In the genomic region with DNA sequence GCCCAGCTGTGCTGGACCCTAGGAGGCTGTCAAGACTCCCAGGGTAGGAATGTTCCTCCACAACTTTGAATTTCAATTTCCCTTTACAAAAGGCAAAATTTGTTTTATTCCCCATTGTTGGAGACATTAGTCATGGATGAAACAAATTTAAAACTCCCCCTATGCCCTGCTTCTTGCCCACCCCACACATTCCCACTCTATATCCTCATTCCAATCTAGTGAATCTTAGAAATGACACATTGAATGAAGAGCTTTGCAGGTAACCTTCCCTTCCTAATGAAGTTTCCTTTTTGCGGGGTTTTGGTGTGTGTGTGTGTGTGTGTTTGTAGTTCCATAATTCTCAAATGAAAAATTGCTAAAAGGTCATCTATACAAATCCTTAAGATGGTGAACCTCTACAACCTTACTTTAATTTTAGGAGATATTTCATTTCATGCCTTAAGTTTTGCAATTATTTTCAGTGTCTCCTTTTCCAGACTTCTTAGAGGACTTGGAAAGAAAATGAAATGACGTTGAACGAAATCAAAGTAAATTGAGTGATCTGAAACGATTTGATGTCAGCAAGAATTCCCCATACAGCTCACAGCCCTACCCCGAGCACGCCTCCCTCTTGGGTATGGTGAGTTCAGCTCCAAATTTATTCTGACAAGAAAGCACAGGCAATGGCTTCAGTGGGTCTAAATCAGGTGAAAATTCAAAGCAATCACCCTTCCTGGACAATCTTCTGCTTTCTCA, we compare ENCODE assay signal across 8 cellular contexts.
DNase-seq lines count a peak whose midpoint lies in the region; ATAC-seq and TF ChIP-seq lines count a peak whose summit lies in the region.

No MANE protein-coding gene starts in this region.

- ATAC-seq in GM21619 (IDR thresholded peaks at IDR 0.05; ENCODE audit: unreplicated experiment) (no peak), GM18907 (IDR thresholded peaks at IDR 0.05; ENCODE audit: unreplicated experiment) (no peak)

- CTCF ChIA-PET in CD8-positive, alpha-beta memory T cell (lab: Charles Lee) = interaction anchor here (1.2 to 6.5 kb wide), 7 partner anchors 15 to 412 kb away, joined by 3 to 46 read pairs (median 14); a partner anchor contains a TSS
- CTCF ChIA-PET in OCI-LY7 (lab: Charles Lee; ENCODE audit: unreplicated experiment) = interaction anchor here (1.0 to 1.9 kb wide), 2 partner anchors 50 to 412 kb away, joined by 3 to 8 read pairs; no protein-coding TSS in a partner anchor

- intact Hi-C loops in OCI-LY7 (cut with micrococcal nuclease; ENCODE audit: unreplicated experiment) = loop anchor here (1.0 to 2.0 kb wide), 5 partner anchors 43 to 533 kb away; a partner anchor contains a TSS

- DNase-seq in CD8-positive, alpha-beta memory T cell = no peak
- DNase-seq in OCI-LY7 (ENCODE audit: low spot score) (no peak), NCI-H82 (lab: John Stamatoyannopoulos, UW) (no peak), NCI-H748 (lab: John Stamatoyannopoulos, UW; ENCODE audit: unreplicated experiment) (no peak)

- H3K9me3 ChIP-seq in CD8-positive, alpha-beta memory T cell (ENCODE audit: low read length) = no peaks in the 10 kb centered on the region
- H3K9me3 ChIP-seq in OCI-LY7 (ENCODE audit: low read length) = no peaks in the 10 kb centered on the region
- H3K9me3 ChIP-seq in endocrine pancreas (ENCODE audit: control insufficient read depth, low read length) = no peaks in the 10 kb centered on the region
- no peaks in the 10 kb centered on the region for H3K9me3 ChIP-seq in neuron (ENCODE audit: low read length)

- peaks cover 0 to 4% (median 2%) of the 10 kb centered on the region in 3 donors for H3K36me3 Mint-ChIP-seq in CD8-positive, alpha-beta memory T cell

- H2AFZ ChIP-seq in OCI-LY7 (ENCODE audit: low read length) (peak overlapping the region; percentile 95; the same call in 1 of the 2 replicates), neuron (ENCODE audit: low read depth, low read length) (peak overlapping the region; percentile 61)

- POLR2A ChIA-PET in CD8-positive, alpha-beta memory T cell (lab: Charles Lee) = interaction anchor here (1.1 to 1.6 kb wide), 2 partner anchors 261 to 413 kb away, joined by 3 read pairs; a partner anchor contains a TSS
- POLR2A ChIA-PET in OCI-LY7 (lab: Charles Lee) = interaction anchor here (0.9 to 12.7 kb wide), 18 partner anchors 11 to 533 kb away, joined by 3 to 171 read pairs (median 10); a partner anchor contains a TSS

- no peaks in the 10 kb centered on the region for H3K27me3 Mint-ChIP-seq in CD8-positive, alpha-beta memory T cell

- H3K4me1 Mint-ChIP-seq in CD8-positive, alpha-beta memory T cell = peaks cover 27 to 48% (median 47%) of the 10 kb centered on the region in 3 donors

- H3K27ac Mint-ChIP-seq in CD8-positive, alpha-beta memory T cell = peak overlapping the region; percentile 32 to 99 (median 97)

- H4K20me1 ChIP-seq in OCI-LY7 (ENCODE audit: insufficient read depth, low read length) = no peaks in the 10 kb centered on the region

- H3K27me3 ChIP-seq in CD8-positive, alpha-beta memory T cell (ENCODE audit: insufficient read depth, low read length, poor library complexity, severe bottlenecking) = no peaks in the 10 kb centered on the region
- no peaks in the 10 kb centered on the region for H3K27me3 ChIP-seq in endocrine pancreas (ENCODE audit: control insufficient read depth, insufficient read depth, low read length)
- peaks cover 7% of the 10 kb centered on the region for H3K27me3 ChIP-seq in neuron (ENCODE audit: insufficient read depth, low read length)

- H3K4me2 ChIP-seq in OCI-LY7 (ENCODE audit: low read length) = peak overlapping the region; percentile 91

- peaks cover 20% of the 10 kb centered on the region for H3K4me1 ChIP-seq in CD8-positive, alpha-beta memory T cell (ENCODE audit: insufficient read depth, low read length)
- H3K4me1 ChIP-seq in OCI-LY7 (ENCODE audit: insufficient read depth, low read length, poor library complexity, severe bottlenecking) = peaks cover 24% of the 10 kb centered on the region
- peaks cover 26% of the 10 kb centered on the region for H3K4me1 ChIP-seq in endocrine pancreas (ENCODE audit: control insufficient read depth, insufficient read depth, low read length)
- peaks cover 16% of the 10 kb centered on the region for H3K4me1 ChIP-seq in neuron (ENCODE audit: insufficient read depth, low read length)

- no TSS peak for BruUV-seq in OCI-LY7 (replicated peaks; lab: Mats Ljungman, UMichigan)

- TF ChIP-seq CTCF in OCI-LY7 (conservative IDR thresholded peaks at IDR 0.05; ENCODE audit: low read length) = no peak

- no peak overlapping the region for H3K4me3 ChIP-seq in CD8-positive, alpha-beta memory T cell (ENCODE audit: low read length)
- H3K4me3 ChIP-seq in OCI-LY7 (ENCODE audit: low read depth, low read length, poor library complexity, severe bottlenecking) (no peak overlapping the region), endocrine pancreas (ENCODE audit: control insufficient read depth, insufficient read depth, low read length) (peak overlapping the region; percentile 64), neuron (ENCODE audit: low read length) (peak overlapping the region; percentile 67)

- no peaks in the 10 kb centered on the region for H3K79me2 ChIP-seq in OCI-LY7 (ENCODE audit: insufficient read depth, low read depth, low read length)

- no peaks in the 10 kb centered on the region for H3K9me3 Mint-ChIP-seq in CD8-positive, alpha-beta memory T cell

- no peaks in the 10 kb centered on the region for H3K36me3 ChIP-seq in CD8-positive, alpha-beta memory T cell (ENCODE audit: insufficient read depth, low read length)
- H3K36me3 ChIP-seq in OCI-LY7 (ENCODE audit: insufficient read depth, low read length) (no peaks in the 10 kb centered on the region), endocrine pancreas (ENCODE audit: control insufficient read depth, insufficient read depth, low read length) (no peaks in the 10 kb centered on the region), neuron (ENCODE audit: insufficient read depth, low read length) (no peaks in the 10 kb centered on the region)

- no peaks in the 10 kb centered on the region for H3K9me2 ChIP-seq in OCI-LY7 (ENCODE audit: insufficient read depth, low read length)

- peak overlapping the region; percentile 84 to 95 (median 88) for H3K4me3 Mint-ChIP-seq in CD8-positive, alpha-beta memory T cell

- H3K27ac ChIP-seq in CD8-positive, alpha-beta memory T cell (ENCODE audit: low read depth, low read length) = peak overlapping the region; percentile 68
- H3K27ac ChIP-seq in OCI-LY7 (ENCODE audit: low read depth, low read length, poor library complexity, severe bottlenecking) = no peak overlapping the region

- H3K9ac ChIP-seq in endocrine pancreas (ENCODE audit: control insufficient read depth, insufficient read depth, low read length) = peak overlapping the region; percentile 72

Comparison
In these comparisons a context has a peak if more than half of its experiments do, and no peak if none do; other contexts are left out.
1. H3K4me3 ChIP-seq: peak in endocrine pancreas (single experiment) and neuron (single experiment); none in CD8-positive, alpha-beta memory T cell (single experiment) and OCI-LY7 (single experiment).